ENCODE assay signal across 23 cellular contexts in the genomic region with DNA sequence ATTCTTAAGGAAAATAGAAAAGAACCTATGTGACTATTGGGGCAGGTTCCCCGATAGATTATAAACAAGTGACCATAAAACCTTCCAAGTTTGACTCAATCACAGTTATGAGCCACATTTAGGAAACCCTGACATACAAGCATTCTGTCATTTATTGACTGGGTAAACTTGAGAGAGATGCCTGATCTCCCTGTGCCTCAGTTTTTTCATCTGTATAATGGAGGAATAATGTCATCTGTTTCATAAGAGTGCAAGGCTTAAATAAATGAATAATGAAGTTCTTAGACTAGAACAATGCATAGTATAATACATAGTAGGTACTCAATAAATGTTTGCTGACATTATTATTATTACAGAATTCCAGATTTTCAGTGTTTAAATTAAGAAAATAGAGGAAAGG. TPM values are rescaled to one million over a fixed set of nuclear protein-coding genes. Genes with fewer than 3 reads are reported as not detected.
DNase-seq lines count a peak whose midpoint lies in the region; ATAC-seq, FAIRE-seq and TF ChIP-seq lines count a peak whose summit lies in the region.
"Had no signal": no experiment of that assay in that cellular context is flagged by ENCODE, and none has a peak within 500 bp of the region (broad histone marks: within the 10 kb centered on the region; RNA-seq: fewer than 3 reads in every experiment).

No MANE protein-coding gene starts in this region.

- DNase-seq in K562 (ENCODE audit: extremely low read depth in 1 of 4, low spot score in 3 of 4) = no peak
- DNase-seq in DMS79 (lab: John Stamatoyannopoulos, UW) = no peak
- no peak for DNase-seq in EL
- DNase-seq: 8988T; ACHN; BE2C; C1 segment of cervical spinal cord; CD4-positive, alpha-beta memory T cell; CD4-positive, CD25-positive, alpha-beta regulatory T cell; CD8-positive, alpha-beta memory T cell; COR-L47; DMS 273 treated with DMSO at 0.1 percent for 48 hours; DMS153; DMS53; DMS79 treated with DMSO at 0.1 percent for 48 hours; GDM1 had no signal

- no peak overlapping the region for H3K9ac ChIP-seq in HUES48 (ENCODE audit: low read depth, low read length)
- H3K9ac ChIP-seq in K562 (ENCODE audit: insufficient read depth in 1 of 2, low read depth in 2 of 2, low read length in 2 of 2) = no peak overlapping the region
- H3K9ac ChIP-seq: BLaER1 had no signal

- H3K4me2 ChIP-seq in K562 (ENCODE audit: insufficient read depth, low read length) = no peak overlapping the region
- H3K4me2 ChIP-seq: BLaER1 had no signal

- POLR2A ChIA-PET in K562 (lab: Yijun Ruan, JAX) = no interaction called here

- no peaks in the 10 kb centered on the region for H4K20me1 ChIP-seq in K562 (replicated peaks; ENCODE audit: control insufficient read depth, insufficient read depth, low read length)
- H4K20me1 ChIP-seq: BLaER1 had no signal

- CTCF ChIA-PET in K562 (lab: Yijun Ruan, JAX; ENCODE audit: low intra/inter-chr PET ratio) = no interaction called here

- no peak overlapping the region for H3K4me3 ChIP-seq in HUES48 (ENCODE audit: low read depth, low read length)
- H3K4me3 ChIP-seq in K562 = no peak overlapping the region
- H3K4me3 ChIP-seq: BLaER1, GM12878 had no signal

- TF ChIP-seq EP300 in K562 (IDR thresholded peaks at IDR 0.05; ENCODE audit: low read length) = no peak

- WGBS in K562 (ENCODE audit: insufficient coverage, low coverage, missing lambda C conversion rate) = 94% methylated on average over 1 of the region's 1 CpG

- H3K27ac ChIP-seq in HUES48 (ENCODE audit: low read depth, low read length) (peak overlapping the region; percentile 28), K562 (ENCODE audit: extremely low read depth, low read depth, low read length) (no peak overlapping the region)
- H3K27ac ChIP-seq: BLaER1 had no signal

- no peak overlapping the region for H2AFZ ChIP-seq in K562 (ENCODE audit: low read depth, low read length)

- FAIRE-seq in K562 (lab: Jason Lieb, UNC) = no peak
- FAIRE-seq: A204.1, GM12878, GM12892, GM18507 had no signal

- H3K36me3 ChIP-seq in HUES48 (ENCODE audit: control insufficient read depth, insufficient read depth, low read length) (no peaks in the 10 kb centered on the region), K562 (ENCODE audit: control insufficient read depth, insufficient read depth, low read length) (no peaks in the 10 kb centered on the region)
- H3K36me3 ChIP-seq: BE2C, BLaER1 had no signal

- BruUV-seq in K562 (replicated peaks; lab: Mats Ljungman, UMichigan) = no TSS peak

- H3K4me1 ChIP-seq in HUES48 (ENCODE audit: control insufficient read depth, insufficient read depth, low read length) (peaks cover 14% of the 10 kb centered on the region), K562 (replicated peaks in 1 of 2; ENCODE audit: control insufficient read depth in 2 of 2, insufficient read depth in 2 of 2, low read length in 2 of 2) (peaks cover 0 to 4% of the 10 kb centered on the region in 2 experiments; a peak in 1 of 5 replicates)
- H3K4me1 ChIP-seq: BE2C had no signal

- H3K79me2 ChIP-seq in K562 (ENCODE audit: control insufficient read depth, insufficient read depth, low read length) = no peaks in the 10 kb centered on the region

- no peak for TF ChIP-seq POLR2A in K562 (conservative IDR thresholded peaks at IDR 0.05)

- TF ChIP-seq RAD21 in K562 (CRISPR knock-in tag; conservative IDR thresholded peaks at IDR 0.05 in 1 of 2, IDR thresholded peaks at IDR 0.05 in 1 of 2) = no peak

- no peaks in the 10 kb centered on the region for H3K9me1 ChIP-seq in K562 (ENCODE audit: control insufficient read depth, insufficient read depth, low read length)

- no peaks in the 10 kb centered on the region for H3K9me3 ChIP-seq in HUES48 (ENCODE audit: control insufficient read depth, insufficient read depth, low read length)
- H3K9me3 ChIP-seq in K562 (replicated peaks; ENCODE audit: control insufficient read depth, insufficient read depth, low read depth, low read length) = no peaks in the 10 kb centered on the region
- H3K9me3 ChIP-seq: BE2C had no signal

- intact Hi-C loops in K562 (cut with micrococcal nuclease) = no loop called here

- no peak for TF ChIP-seq CTCF in K562 (IDR thresholded peaks at IDR 0.05 in 2 of 3, conservative IDR thresholded peaks at IDR 0.05 in 1 of 3; ENCODE audit: insufficient read depth in 2 of 3, low read depth in 1 of 3, low read length in 3 of 3)

- in situ Hi-C loops in K562 (cut with MboI) = no loop called here

- ATAC-seq in K562 (no peak), SK-N-SH treated with all-trans-retinoic acid at 6 μM for 48 hours (no peak)
- ATAC-seq: GM12878 had no signal

- no peaks in the 10 kb centered on the region for H3K27me3 ChIP-seq in HUES48 (ENCODE audit: control insufficient read depth, insufficient read depth, low read length)
- H3K27me3 ChIP-seq in K562 (ENCODE audit: control insufficient read depth in 2 of 2, insufficient read depth in 2 of 2, low read length in 2 of 2) = no peaks in the 10 kb centered on the region
- H3K27me3 ChIP-seq: BLaER1 had no signal

TF ChIP-seq in K562, 482 proteins besides CTCF, POLR2A, EP300 and RAD21 (continues in another document):
- TF ChIP-seq RCOR1 (IDR thresholded peaks at IDR 0.05; ENCODE audit: borderline replicate concordance in 1 of 2, low read depth in 2 of 2, low read length in 2 of 2) = 0 out of 4 replicates have a peak, but pooled peaks of 1 of the 2 experiments have one; percentile 41
- TF ChIP-seq RBM25 (IDR thresholded peaks at IDR 0.05; ENCODE audit: low read depth, low read length, severe bottlenecking) = peak; percentile 95
- TF ChIP-seq KDM1A (IDR thresholded peaks at IDR 0.05) = peak; percentile 18 to 55; a peak in 1 of 4 replicates
- TF ChIP-seq, protein P1, sequence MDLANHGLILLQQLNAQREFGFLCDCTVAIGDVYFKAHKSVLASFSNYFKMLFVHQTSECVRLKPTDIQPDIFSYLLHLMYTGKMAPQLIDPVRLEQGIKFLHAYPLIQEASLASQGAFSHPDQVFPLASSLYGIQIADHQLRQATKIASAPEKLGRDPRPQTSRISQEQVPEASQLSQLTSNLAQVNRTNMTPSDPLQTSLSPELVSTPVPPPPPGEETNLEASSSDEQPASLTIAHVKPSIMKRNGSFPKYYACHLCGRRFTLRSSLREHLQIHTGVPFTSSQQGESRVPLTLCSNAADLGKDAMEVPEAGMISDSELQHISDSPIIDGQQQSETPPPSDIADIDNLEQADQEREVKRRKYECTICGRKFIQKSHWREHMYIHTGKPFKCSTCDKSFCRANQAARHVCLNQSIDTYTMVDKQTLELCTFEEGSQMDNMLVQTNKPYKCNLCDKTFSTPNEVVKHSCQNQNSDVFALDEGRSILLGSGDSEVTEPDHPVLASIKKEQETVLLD (IDR thresholded peaks at IDR 0.05) = no peak
- TF ChIP-seq ADNP (tag; IDR thresholded peaks at IDR 0.05) = peak; percentile 64

TF ChIP-seq in SK-N-SH treated with all-trans-retinoic acid at 6 μM for 48 hours, 23 proteins besides CTCF, POLR2A, EP300 and RAD21:
- TF ChIP-seq ZFP30 (CRISPR knock-in tag; IDR thresholded peaks at IDR 0.05) (no peak), ZNF565 (CRISPR knock-in tag; conservative IDR thresholded peaks at IDR 0.05; ENCODE audit: low read depth) (no peak)

RNA-seq across cellular contexts. Expression of a gene that starts 18.9 kb away (rescaled TPM):
- total RNA-seq in K562 (2011; cell fraction: chromatin; rRNA removed; ENCODE audit: low replicate concordance) = 7.7 and 20.8 TPM in 2 replicates
- total RNA-seq in K562 (2011; cell fraction: nucleolus; rRNA removed) = 3.3 and 4.5 TPM in 2 replicates
- 9.1 and 18.0 TPM in 2 replicates for total RNA-seq in K562 (2011; cell fraction: nucleoplasm; rRNA removed)
- total RNA-seq in K562 (2014; rRNA removed) = 13.9 and 14.5 TPM in 2 replicates
- 26.9 and 27.3 TPM in 2 replicates for total RNA-seq in K562 (2014; rRNA removed; fragmentation: Illumina TruSeq; extraction: Trizol)
- total RNA-seq in K562 (2015; rRNA removed; fragmentation: Illumina TruSeq; extraction: Trizol) = 21.8 and 24.4 TPM in 2 replicates
- total RNA-seq in K562 (2021) = 21.0 and 22.8 TPM in 2 replicates
- 18.8 and 21.1 TPM in 2 replicates for polyA plus RNA-seq in K562 (2011; rRNA removed)
- polyA plus RNA-seq in K562 (2011; cell fraction: cytosol; rRNA removed) = 4.0 and 10.7 TPM in 2 replicates
- polyA plus RNA-seq in K562 (2011; cell fraction: nucleus; rRNA removed) = 6.8 and 10.7 TPM in 2 replicates
- polyA plus RNA-seq in K562 (2012) = 10.8 and 18.5 TPM in 2 replicates
- 11.8 and 15.2 TPM in 2 replicates for polyA plus RNA-seq in K562 (2014; fragmentation: Illumina TruSeq; extraction: Trizol)
- 1 to 10 TPM; 6.1 to 8.0 TPM for polyA plus RNA-seq in K562 (2014; fragmentation: Nextera tagmentation; extraction: Ambion mirVana)
- polyA plus RNA-seq in K562 (2014; rRNA removed) = 12.2 and 12.7 TPM in 2 replicates
- 30.8 and 35.3 TPM in 2 replicates for polyA minus RNA-seq in K562 (2011; rRNA and poly(A)+ RNA removed)
- polyA minus RNA-seq in K562 (2011; cell fraction: cytosol; rRNA and poly(A)+ RNA removed) = 13.7 and 16.0 TPM in 2 replicates
- 6.6 and 11.7 TPM in 2 replicates for polyA minus RNA-seq in K562 (2011; cell fraction: nucleus; rRNA and poly(A)+ RNA removed)
